Comparison of ENCODE assay signal across 8 cellular contexts in the genomic region with DNA sequence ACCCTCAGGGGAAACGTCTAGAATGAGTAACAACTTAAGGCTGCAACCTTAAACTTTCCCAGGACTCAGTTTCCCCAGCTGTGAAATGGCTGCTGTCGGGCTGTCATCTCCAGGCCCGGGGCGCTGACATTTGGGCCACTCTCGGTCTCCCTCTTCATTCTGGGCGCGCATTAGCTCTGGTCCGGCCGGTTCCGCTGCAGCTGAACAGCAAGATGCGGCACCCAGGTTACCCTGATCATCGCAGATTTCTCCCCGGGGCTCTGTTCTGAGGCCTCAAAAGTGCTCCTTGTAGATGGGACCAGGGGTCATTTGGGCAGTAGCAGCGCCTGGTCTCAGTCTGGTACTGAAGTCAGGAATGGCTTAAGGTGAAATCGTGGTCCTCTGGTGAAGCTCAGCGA. TPM values are rescaled to one million over a fixed set of nuclear protein-coding genes. Genes with fewer than 3 reads are reported as not detected.
A peak's percentile ranks its signal among the peaks of the same experiment; 100 is the strongest.
DNase-seq lines count a peak whose midpoint lies in the region; ATAC-seq and TF ChIP-seq lines count a peak whose summit lies in the region.

No MANE protein-coding gene starts in this region.

- H3K9me3 ChIP-seq in mucosa of stomach (ENCODE audit: control insufficient read depth, low read length) (no peaks in the 10 kb centered on the region), testis (no peaks in the 10 kb centered on the region)

- peak overlapping the region; percentile 37 for H3K9ac ChIP-seq in mucosa of stomach (ENCODE audit: low read length)

- no peak for DNase-seq in AG04449 (ENCODE audit: low read depth, low spot score)
- DNase-seq in HFFc6 = no peak
- DNase-seq in NCI-H2196 (lab: John Stamatoyannopoulos, UW; ENCODE audit: unreplicated experiment) = no peak
- DNase-seq in GM03348 (ENCODE audit: low spot score) = no peak
- no peak for DNase-seq in testis

- peaks cover 19% of the 10 kb centered on the region for H3K4me1 ChIP-seq in mucosa of stomach (ENCODE audit: control insufficient read depth, insufficient read depth, low read length)
- peaks cover 7% of the 10 kb centered on the region for H3K4me1 ChIP-seq in testis

- H3K4me3 Mint-ChIP-seq in HFFc6 (peak overlapping the region; percentile 86), brain (peak overlapping the region; percentile 90 to 94 (median 92))

- H3K27ac ChIP-seq in testis = no peak overlapping the region

- 34 to 47% methylated on average over 12 to 16 of the region's 16 CpGs for whole genome bisulfite sequencing in testis, 2 donors

- POLR2A ChIA-PET in AG04449 (lab: Yijun Ruan, JAX) = no interaction called here

- peaks cover 20% of the 10 kb centered on the region for H3K9me3 Mint-ChIP-seq in HFFc6
- peaks cover 16 to 28% (median 22%) of the 10 kb centered on the region in 5 experiments for H3K9me3 Mint-ChIP-seq in brain

- H3K36me3 ChIP-seq in mucosa of stomach (ENCODE audit: control insufficient read depth, insufficient read depth, low read length) = no peaks in the 10 kb centered on the region
- H3K36me3 ChIP-seq in testis (ENCODE audit: low read depth, missing control alignments) = no peaks in the 10 kb centered on the region

- peaks cover 5% of the 10 kb centered on the region for H3K27me3 Mint-ChIP-seq in HFFc6 (ENCODE audit: insufficient read depth)
- H3K27me3 Mint-ChIP-seq in brain = peaks cover 10% of the 10 kb centered on the region

- H3K4me3 ChIP-seq in AG04449 (ENCODE audit: low read depth, low read length) (peak overlapping the region; percentile 60), mucosa of stomach (ENCODE audit: low read length) (no peak overlapping the region), testis (peak overlapping the region in 1 of 2 donors; percentile 64)

- intact Hi-C loops in testis (cut with DNase I; ENCODE audit: low total_unique reads) = loop anchor here (10.0 kb wide), 1 partner anchor 96 kb away; no protein-coding TSS in a partner anchor

- no peak for TF ChIP-seq POLR2A in testis (IDR thresholded peaks at IDR 0.05)

- CTCF ChIA-PET in AG04449 (lab: Yijun Ruan, JAX) = interaction anchor here (0.8 to 1.6 kb wide), 7 partner anchors 18 to 227 kb away, joined by 3 to 7 read pairs (median 3); partner anchors contain the start of genes CFAP251 and RHOF

- TF ChIP-seq CTCF in AG04449 (IDR thresholded peaks at IDR 0.05; ENCODE audit: insufficient read depth, low read length, missing control alignments) (no peak), HFFc6 (IDR thresholded peaks at IDR 0.05) (no peak), brain (conservative IDR thresholded peaks at IDR 0.05) (no peak), testis (IDR thresholded peaks at IDR 0.05) (no peak)

- ATAC-seq in HG02981 (IDR thresholded peaks at IDR 0.05; ENCODE audit: unreplicated experiment) = no peak

- peaks cover 9% of the 10 kb centered on the region for H3K27me3 ChIP-seq in mucosa of stomach (ENCODE audit: control insufficient read depth, insufficient read depth, low read length)
- H3K27me3 ChIP-seq in testis = no peaks in the 10 kb centered on the region

- H3K27ac Mint-ChIP-seq in HFFc6 = no peak overlapping the region
- peak overlapping the region; percentile 94 to 98 (median 95) for H3K27ac Mint-ChIP-seq in brain

- H3K36me3 Mint-ChIP-seq in HFFc6 (ENCODE audit: low read depth) (peaks cover 11% of the 10 kb centered on the region), brain (peaks cover 14% of the 10 kb centered on the region)

- H3K4me1 Mint-ChIP-seq in HFFc6 (ENCODE audit: low read depth) = peaks cover 14% of the 10 kb centered on the region
- peaks cover 25% of the 10 kb centered on the region for H3K4me1 Mint-ChIP-seq in brain

RNA-seq across cellular contexts. Expression of gene BCL7A, which starts 0.9 kb away (rescaled TPM):
- total RNA-seq in HFFc6 (2021; fragmentation: NEBNext Ultra II Directional; extraction: Animal tissue kit (Norgen Biotek cat#: 25700)) = 1 to 10 TPM; 2.6 to 3.8 (median 3.4) TPM
- 24.1 TPM for polyA plus RNA-seq in brain (ENCODE audit: insufficient read depth, low read depth, low replicate concordance)
- 10 to 100 TPM; 10.2 to 11.1 TPM for total RNA-seq in testis
- polyA plus RNA-seq in testis (ENCODE audit: insufficient read depth, low read depth, low replicate concordance) = 5.9 TPM

RNA-seq across cellular contexts. Expression of gene MLXIP, which starts 57.8 kb away (rescaled TPM):
- 10 to 100 TPM; 19.0 to 23.8 (median 21.7) TPM for total RNA-seq in HFFc6 (2021; fragmentation: NEBNext Ultra II Directional; extraction: Animal tissue kit (Norgen Biotek cat#: 25700))
- 29.1 TPM for polyA plus RNA-seq in brain (ENCODE audit: insufficient read depth, low read depth, low replicate concordance)
- 10 to 100 TPM; 61.2 to 67.9 TPM for total RNA-seq in testis
- 39.9 TPM for polyA plus RNA-seq in testis (ENCODE audit: insufficient read depth, low read depth, low replicate concordance)
